Comparison of ENCODE assay signal across 11 cellular contexts in genomic region chr12:19482036-19482435, GRCh38. TPM values are rescaled to one million over a fixed set of nuclear protein-coding genes. Genes with fewer than 3 reads are reported as not detected.
DNase-seq lines count a peak whose midpoint lies in the region; ATAC-seq and TF ChIP-seq lines count a peak whose summit lies in the region.
"Had no signal": no experiment of that assay in that cellular context is flagged by ENCODE, and none has a peak within 500 bp of the region (broad histone marks: within the 10 kb centered on the region; RNA-seq: fewer than 3 reads in every experiment).

No MANE protein-coding gene starts in this region.

- no peak overlapping the region for H2BK20ac ChIP-seq in H9 (ENCODE audit: low read depth, low read length, poor library complexity, severe bottlenecking)

- no peak overlapping the region for H4K8ac ChIP-seq in H9 (replicated peaks; ENCODE audit: insufficient read length, low read depth, low read length)

- no peak overlapping the region for H3K4me3 ChIP-seq in CD8-positive, alpha-beta T cell (ENCODE audit: low read depth, low read length)
- H3K4me3 ChIP-seq in left lung = no peak overlapping the region
- H3K4me3 ChIP-seq: Peyer's patch had no signal

- peaks cover 51% of the 10 kb centered on the region for H3K79me2 ChIP-seq in H9 (ENCODE audit: insufficient read depth, low read length)

- H2BK15ac ChIP-seq in H9 (ENCODE audit: low read depth, low read length) = no peak overlapping the region

- no peak overlapping the region for H2AK5ac ChIP-seq in H9 (ENCODE audit: insufficient read length, low read length)

- no peak overlapping the region for H3K23ac ChIP-seq in H9 (ENCODE audit: insufficient read length, low read depth, low read length)

- no peak overlapping the region for H3K18ac ChIP-seq in H9 (ENCODE audit: insufficient read length, low read depth, low read length)

- no peak overlapping the region for H2BK12ac ChIP-seq in H9 (ENCODE audit: insufficient read length, low read depth, low read length)

- H4K20me1 ChIP-seq in H9 (ENCODE audit: control insufficient read depth, insufficient read depth, insufficient read length) = no peaks in the 10 kb centered on the region

- no peak for TF ChIP-seq CTCF in CD8-positive, alpha-beta T cell (IDR thresholded peaks at IDR 0.05)
- TF ChIP-seq CTCF in H9 (conservative IDR thresholded peaks at IDR 0.05) = no peak
- no peak for TF ChIP-seq CTCF in left lung (IDR thresholded peaks at IDR 0.05)

- no peak overlapping the region for H3K56ac ChIP-seq in H9 (ENCODE audit: insufficient read length, low read depth, low read length)

- no peak overlapping the region for H4K5ac ChIP-seq in H9 (ENCODE audit: insufficient read length, low read depth, low read length)

- no peak overlapping the region for H2AFZ ChIP-seq in H9 (ENCODE audit: low read length)

- no peak overlapping the region for H2BK5ac ChIP-seq in H9 (ENCODE audit: insufficient read length, low read length)

- H3T11ph ChIP-seq in H9 (ENCODE audit: low read length) = no peak overlapping the region

- H3K27ac Mint-ChIP-seq in CD8-positive, alpha-beta T cell = peak overlapping the region; percentile 85
- peak overlapping the region in 2 of 3 experiments; percentile 8 to 72; a peak in 3 of 7 replicates for H3K27ac Mint-ChIP-seq in H9

- POLR2A ChIA-PET in CD8-positive, alpha-beta T cell (lab: Charles Lee) = no interaction called here

- CTCF ChIA-PET in CD8-positive, alpha-beta T cell (lab: Charles Lee) = interaction anchor here (0.6 kb wide), 1 partner anchor 76 kb away, joined by 4 read pairs; no protein-coding TSS in a partner anchor

- no peak overlapping the region for H3K4ac ChIP-seq in H9 (ENCODE audit: low read depth, low read length)

- no peak overlapping the region for H3K4me2 ChIP-seq in H9 (ENCODE audit: insufficient read depth, insufficient read length, low read length)

- peaks cover 25% of the 10 kb centered on the region for H3K9me3 Mint-ChIP-seq in CD8-positive, alpha-beta T cell
- H3K9me3 Mint-ChIP-seq in H9 = peaks cover 0 to 8% of the 10 kb centered on the region in 2 experiments; a peak in 4 of 5 replicates

- H3K4me1 ChIP-seq in CD8-positive, alpha-beta T cell (ENCODE audit: insufficient read depth, low read length) = peaks cover 36% of the 10 kb centered on the region
- H3K4me1 ChIP-seq in H9 (ENCODE audit: insufficient read depth, low read length) = no peaks in the 10 kb centered on the region; the same call in 1 of the 2 replicates
- peaks cover 5 to 15% of the 10 kb centered on the region in 2 donors for H3K4me1 ChIP-seq in left lung

- peak overlapping the region; percentile 61 for H3K4me3 Mint-ChIP-seq in CD8-positive, alpha-beta T cell
- H3K4me3 Mint-ChIP-seq in H9 = no peak overlapping the region

- peaks cover 6% of the 10 kb centered on the region for H3K79me1 ChIP-seq in H9 (ENCODE audit: insufficient read depth, low read depth, low read length, poor library complexity, severe bottlenecking)

- peaks cover 60% of the 10 kb centered on the region for H3K4me1 Mint-ChIP-seq in CD8-positive, alpha-beta T cell (ENCODE audit: low read depth)
- H3K4me1 Mint-ChIP-seq in H9 = peaks cover 41 to 45% of the 10 kb centered on the region in 2 experiments

- H3K36me3 Mint-ChIP-seq in CD8-positive, alpha-beta T cell = peaks cover 76% of the 10 kb centered on the region
- H3K36me3 Mint-ChIP-seq in H9 (ENCODE audit: insufficient read depth in 1 of 3, low read depth in 3 of 3) = peaks cover 46 to 83% (median 81%) of the 10 kb centered on the region in 3 experiments

- H2BK120ac ChIP-seq in H9 (ENCODE audit: low read depth, low read length, poor library complexity, severe bottlenecking) = no peak overlapping the region

- no peak for ATAC-seq in CD8-positive, alpha-beta T cell
- ATAC-seq in left lung = peak; percentile 12
- no peak for ATAC-seq in GM18519 (IDR thresholded peaks at IDR 0.05; ENCODE audit: low FRiP score, unreplicated experiment)
- no peak for ATAC-seq in HG03159 (IDR thresholded peaks at IDR 0.05; ENCODE audit: unreplicated experiment)
- ATAC-seq in GM21381 (IDR thresholded peaks at IDR 0.05; ENCODE audit: unreplicated experiment) = no peak

- H3K27me3 ChIP-seq in CD8-positive, alpha-beta T cell (ENCODE audit: insufficient read depth, low read length) = no peaks in the 10 kb centered on the region
- H3K27me3 ChIP-seq in H9 (ENCODE audit: insufficient read depth, low read length) (no peaks in the 10 kb centered on the region), left lung (no peaks in the 10 kb centered on the region)
- H3K27me3 ChIP-seq: Peyer's patch had no signal

- H3K9ac ChIP-seq in H9 (ENCODE audit: extremely low read depth, insufficient read length, low read length) = no peak overlapping the region

- WGBS in H9 (ENCODE audit: extremely low coverage, insufficient read length, low lambda C conversion rate) = no CpG with 5 or more reads among the region's 3 CpGs

- H3K23me2 ChIP-seq in H9 (ENCODE audit: insufficient read length, low read depth, low read length, poor library complexity, severe bottlenecking) = no peaks in the 10 kb centered on the region

- H3K9me3 ChIP-seq in CD8-positive, alpha-beta T cell (ENCODE audit: low read length) = peaks cover 9% of the 10 kb centered on the region
- H3K9me3 ChIP-seq in H9 (ENCODE audit: control insufficient read depth, low read depth, low read length) (no peaks in the 10 kb centered on the region), left lung (peaks cover 0 to 12% of the 10 kb centered on the region in 2 donors)

- intact Hi-C loops in CD8-positive, alpha-beta T cell (cut with DNase I, micrococcal nuclease) = loop anchor here (2.0 to 5.0 kb wide), 2 partner anchors 13 to 40 kb away; no protein-coding TSS in a partner anchor
- intact Hi-C loops in left lung (cut with DNase I) = no loop called here

- no peaks in the 10 kb centered on the region for H3K27me3 Mint-ChIP-seq in CD8-positive, alpha-beta T cell (ENCODE audit: low read depth)
- H3K27me3 Mint-ChIP-seq in H9 (ENCODE audit: low read depth) = no peaks in the 10 kb centered on the region

- H3K27ac ChIP-seq in CD8-positive, alpha-beta T cell (ENCODE audit: low read depth, low read length) = no peak overlapping the region
- H3K27ac ChIP-seq in H9 (ENCODE audit: insufficient read length, low read depth, low read length) = no peak overlapping the region
- H3K27ac ChIP-seq in left lung = no peak overlapping the region

- H4K91ac ChIP-seq in H9 (ENCODE audit: insufficient read length, low read depth, low read length) = no peak overlapping the region

- no peaks in the 10 kb centered on the region for H3K36me3 ChIP-seq in CD8-positive, alpha-beta T cell (ENCODE audit: insufficient read depth, low read length)
- peaks cover 0 to 14% of the 10 kb centered on the region in 2 donors for H3K36me3 ChIP-seq in left lung

- no peak overlapping the region for H3K14ac ChIP-seq in H9 (ENCODE audit: insufficient read depth, low read length)

- DNase-seq in CD8-positive, alpha-beta T cell = no peak
- DNase-seq in H9 (no peak), amniotic epithelial cell (ENCODE audit: low read depth) (peak; percentile 19), left lung (no peak), NCI-H446 treated with DMSO at 0.1 percent for 48 hours (lab: John Stamatoyannopoulos, UW) (no peak)
- DNase-seq: C1 segment of cervical spinal cord, NCI-H2081 had no signal

RNA-seq across cellular contexts. Expression of gene AEBP2, which starts 42.7 kb away (rescaled TPM):
- total RNA-seq in CD8-positive, alpha-beta T cell = 10 to 100 TPM; 54.0 to 57.9 TPM
- total RNA-seq in H9 (2021) (82.6 and 82.8 TPM in 2 replicates), left lung (10 to 100 TPM; 28.2 to 31.5 TPM)

Comparison
In these comparisons a context has a peak if more than half of its experiments do, and no peak if none do; other contexts are left out.
1. intact Hi-C loops: an anchor here in CD8-positive, alpha-beta T cell (2.0 to 5.0 kb wide); none called in left lung.